Comparison of ENCODE assay signal across 1 cellular context in genomic region chr11:75184757-75185156, GRCh38.
TF ChIP-seq lines count a peak whose summit lies in the region.

No MANE protein-coding gene starts in this region.

TF ChIP-seq in H1, 55 proteins besides CTCF, POLR2A, EP300 and RAD21:
- TF ChIP-seq SAP30 (IDR thresholded peaks at IDR 0.05; ENCODE audit: insufficient read depth, insufficient replicate concordance, low read length) (no peak), GABPA (IDR thresholded peaks at IDR 0.05; ENCODE audit: borderline replicate concordance, insufficient read depth, low read length) (no peak), TBP (IDR thresholded peaks at IDR 0.05; ENCODE audit: low read depth, low read length) (no peak), USF2 (IDR thresholded peaks at IDR 0.05; ENCODE audit: low read length) (no peak), RBBP5 (IDR thresholded peaks at IDR 0.05; ENCODE audit: borderline replicate concordance, low read depth, low read length) (no peak), JUN (IDR thresholded peaks at IDR 0.05; ENCODE audit: low read depth, low read length) (no peak), SRF (IDR thresholded peaks at IDR 0.05; ENCODE audit: low read depth, low read length) (no peak), RNF2 (IDR thresholded peaks at IDR 0.05; ENCODE audit: borderline replicate concordance, low read depth, low read length, missing control alignments, poor library complexity, severe bottlenecking) (no peak), E2F6 (IDR thresholded peaks at IDR 0.05) (no peak), SIRT6 (IDR thresholded peaks at IDR 0.05; ENCODE audit: low read length) (no peak), POU5F1 (IDR thresholded peaks at IDR 0.05; ENCODE audit: low read depth, low read length) (no peak), FOSL1 (IDR thresholded peaks at IDR 0.05; ENCODE audit: insufficient read depth, low read depth, low read length) (no peak), CHD7 (IDR thresholded peaks at IDR 0.05; ENCODE audit: insufficient replicate concordance, low read length) (no peak), ATF2 (IDR thresholded peaks at IDR 0.05; ENCODE audit: low read length) (no peak), GTF2F1 (IDR thresholded peaks at IDR 0.05; ENCODE audit: borderline replicate concordance, low read depth, low read length) (no peak), SP1 (IDR thresholded peaks at IDR 0.05; ENCODE audit: low read depth, low read length) (no peak), ASH2L (IDR thresholded peaks at IDR 0.05; ENCODE audit: low read length) (no peak), NANOG (IDR thresholded peaks at IDR 0.05; ENCODE audit: insufficient read depth, low read depth, low read length, poor library complexity, severe bottlenecking) (no peak), KDM1A (IDR thresholded peaks at IDR 0.05; ENCODE audit: borderline replicate concordance, low read length) (no peak)
TF ChIP-seq in H1: peak in this region for 0.
